Comparison of ENCODE assay signal across 8 cellular contexts in the genomic region with DNA sequence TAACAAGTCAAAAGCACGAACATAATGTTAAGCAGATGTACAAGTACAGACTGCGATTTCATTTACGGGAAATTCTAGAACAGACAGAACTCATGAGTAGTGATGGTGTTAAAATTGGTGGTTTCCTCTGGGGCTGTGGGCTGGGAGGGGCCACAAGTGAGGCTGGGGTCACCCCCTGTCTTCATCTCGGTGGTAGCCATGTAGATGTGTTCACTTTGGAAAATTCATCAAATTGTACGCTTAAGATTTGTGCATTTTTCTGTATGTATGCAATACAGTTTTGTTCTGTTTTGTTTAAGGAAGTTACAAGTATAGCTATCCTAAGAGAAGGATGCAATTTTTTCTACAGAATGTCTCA. TPM values are rescaled to one million over a fixed set of nuclear protein-coding genes. Genes with fewer than 3 reads are reported as not detected.
DNase-seq lines count a peak whose midpoint lies in the region; ATAC-seq and TF ChIP-seq lines count a peak whose summit lies in the region.

No MANE protein-coding gene starts in this region.

- peak overlapping the region; percentile 97 for H3K27ac Mint-ChIP-seq in CD8-positive, alpha-beta T cell
- peak overlapping the region; percentile 98 for H3K27ac Mint-ChIP-seq in natural killer cell

- POLR2A ChIA-PET in CD8-positive, alpha-beta T cell (lab: Charles Lee): interaction anchor here (1.0 to 2.8 kb wide), 3 partner anchors 44 to 234 kb away, joined by 3 to 12 read pairs (median 7); a partner anchor contains a TSS

- H3K27ac ChIP-seq in CD8-positive, alpha-beta T cell (ENCODE audit: low read depth, low read length): peak overlapping the region; percentile 55
- H3K27ac ChIP-seq in cingulate gyrus (ENCODE audit: low read depth, low read length): peak overlapping the region; percentile 33

- H3K36me3 ChIP-seq in CD8-positive, alpha-beta T cell (ENCODE audit: insufficient read depth, low read length): no peaks in the 10 kb centered on the region

- H3K9me3 ChIP-seq in CD8-positive, alpha-beta T cell (ENCODE audit: low read length): no peaks in the 10 kb centered on the region

- DNase-seq in CD8-positive, alpha-beta T cell: no peak
- DNase-seq in natural killer cell (no peak), NCI-H2107 (lab: John Stamatoyannopoulos, UW) (no peak), cortex of kidney (lab: John Stamatoyannopoulos, UW) (no peak)

- H3K36me3 Mint-ChIP-seq in CD8-positive, alpha-beta T cell: peaks cover 25% of the 10 kb centered on the region
- no peaks in the 10 kb centered on the region for H3K36me3 Mint-ChIP-seq in natural killer cell

- no peaks in the 10 kb centered on the region for H3K27me3 Mint-ChIP-seq in CD8-positive, alpha-beta T cell (ENCODE audit: low read depth)
- H3K27me3 Mint-ChIP-seq in natural killer cell (ENCODE audit: low read depth in 2 of 2): no peaks in the 10 kb centered on the region

- no peak for TF ChIP-seq CTCF in CD8-positive, alpha-beta T cell (IDR thresholded peaks at IDR 0.05)
- TF ChIP-seq CTCF in natural killer cell (IDR thresholded peaks at IDR 0.05): no peak

- peak; percentile 25 for ATAC-seq in CD8-positive, alpha-beta T cell
- ATAC-seq in HG03460 (IDR thresholded peaks at IDR 0.05; ENCODE audit: unreplicated experiment) (peak; percentile 9), natural killer cell (peak; percentile 8 to 28 (median 26)), HG03432 (IDR thresholded peaks at IDR 0.05; ENCODE audit: unreplicated experiment) (no peak), HG02798 (IDR thresholded peaks at IDR 0.05; ENCODE audit: poor library complexity, unreplicated experiment) (no peak)

- no peaks in the 10 kb centered on the region for H3K27me3 ChIP-seq in CD8-positive, alpha-beta T cell (ENCODE audit: insufficient read depth, low read length)

- CTCF ChIA-PET in CD8-positive, alpha-beta T cell (lab: Charles Lee): interaction anchor here (1.4 kb wide), 1 partner anchor 45 kb away, joined by 4 read pairs; a partner anchor contains a TSS

- H3K4me3 ChIP-seq in CD8-positive, alpha-beta T cell (ENCODE audit: low read depth, low read length): peak overlapping the region; percentile 76

- H3K4me3 Mint-ChIP-seq in CD8-positive, alpha-beta T cell: peak overlapping the region; percentile 92
- H3K4me3 Mint-ChIP-seq in natural killer cell: peak overlapping the region; percentile 96

- H3K4me1 Mint-ChIP-seq in CD8-positive, alpha-beta T cell (ENCODE audit: low read depth): peaks cover 38% of the 10 kb centered on the region
- H3K4me1 Mint-ChIP-seq in natural killer cell: peaks cover 35% of the 10 kb centered on the region in 2 donors

- H3K9me3 Mint-ChIP-seq in CD8-positive, alpha-beta T cell: no peaks in the 10 kb centered on the region
- no peaks in the 10 kb centered on the region for H3K9me3 Mint-ChIP-seq in natural killer cell

- peaks cover 15% of the 10 kb centered on the region for H3K4me1 ChIP-seq in CD8-positive, alpha-beta T cell (ENCODE audit: insufficient read depth, low read length)

- intact Hi-C loops in CD8-positive, alpha-beta T cell (cut with DNase I, micrococcal nuclease): loop anchor here (1.0 to 10.0 kb wide), 11 partner anchors 45 to 1506 kb away; a partner anchor contains a TSS
- intact Hi-C loops in natural killer cell (cut with micrococcal nuclease): loop anchor here (1.0 kb wide), 2 partner anchors 45 to 167 kb away; a partner anchor contains a TSS

RNA-seq across cellular contexts. Expression of a gene that starts 0.5 kb away (rescaled TPM):
- total RNA-seq in CD8-positive, alpha-beta T cell: 10 to 100 TPM; 66.2 to 76.5 TPM
- total RNA-seq in natural killer cell: 100 to 1,000 TPM; 102 to 130 (median 128) TPM

RNA-seq across cellular contexts. Expression of a gene that starts 44.4 kb away (rescaled TPM):
- total RNA-seq in CD8-positive, alpha-beta T cell: 10 to 100 TPM; 46.7 to 51.7 TPM
- 10 to 100 TPM; 62.1 to 83.4 (median 75.6) TPM for total RNA-seq in natural killer cell

Comparison
In these comparisons a context has a peak if more than half of its experiments do, and no peak if none do; other contexts are left out.
1. ATAC-seq: peak in CD8-positive, alpha-beta T cell (single experiment), HG03460 (single experiment) and natural killer cell (3 of 3); none in HG03432 (single experiment) and HG02798 (single experiment).